18 cellular contexts compared by ENCODE assay signal in genomic region chr6:70954750-70955149, GRCh38. TPM values are rescaled to one million over a fixed set of nuclear protein-coding genes. Genes with fewer than 3 reads are reported as not detected.
A peak's percentile ranks its signal among the peaks of the same experiment; 100 is the strongest.
DNase-seq lines count a peak whose midpoint lies in the region; ATAC-seq and TF ChIP-seq lines count a peak whose summit lies in the region.
"Had no signal": no experiment of that assay in that cellular context is flagged by ENCODE, and none has a peak within 500 bp of the region (broad histone marks: within the 10 kb centered on the region; RNA-seq: fewer than 3 reads in every experiment).

No MANE protein-coding gene starts in this region.

- peak overlapping the region; percentile 99 for H3K4me3 Mint-ChIP-seq in Calu3 (ENCODE audit: low read depth, unreplicated experiment)
- peak overlapping the region; percentile 4 for H3K4me3 Mint-ChIP-seq in activated naive CD8-positive, alpha-beta T cell treated with anti-CD3 and anti-CD28 coated beads, Interleukin-2, amount 50 U/mL, for 24 hours
- peak overlapping the region; percentile 70 to 92 (median 82) for H3K4me3 Mint-ChIP-seq in naive thymus-derived CD4-positive, alpha-beta T cell
- H3K4me3 Mint-ChIP-seq in activated CD4-positive, alpha-beta memory T cell treated with anti-CD3 and anti-CD28 coated beads for 36 hours, result no peak overlapping the region

- H3K27me3 Mint-ChIP-seq in Calu3 (ENCODE audit: unreplicated experiment), result peaks cover 90% of the 10 kb centered on the region
- H3K27me3 Mint-ChIP-seq in activated naive CD8-positive, alpha-beta T cell treated with anti-CD3 and anti-CD28 coated beads, Interleukin-2, amount 50 U/mL, for 24 hours, result peaks cover 66% of the 10 kb centered on the region
- H3K27me3 Mint-ChIP-seq in naive thymus-derived CD4-positive, alpha-beta T cell, result peaks cover 46 to 78% (median 52%) of the 10 kb centered on the region in 5 donors
- H3K27me3 Mint-ChIP-seq in activated CD4-positive, alpha-beta memory T cell treated with anti-CD3 and anti-CD28 coated beads for 36 hours, result peaks cover 39% of the 10 kb centered on the region

- peaks cover 0 to 10% of the 10 kb centered on the region in 2 donors for H3K27me3 ChIP-seq in naive thymus-derived CD4-positive, alpha-beta T cell (ENCODE audit: control insufficient read depth in 2 of 2, insufficient read depth in 2 of 2, low read length in 2 of 2)
- H3K27me3 ChIP-seq in right atrium auricular region, result no peaks in the 10 kb centered on the region
- H3K27me3 ChIP-seq: uterus had no signal

- H3K36me3 ChIP-seq in naive thymus-derived CD4-positive, alpha-beta T cell (ENCODE audit: control insufficient read depth in 2 of 3, insufficient read depth in 3 of 3, low read length in 3 of 3), result no peaks in the 10 kb centered on the region
- no peaks in the 10 kb centered on the region for H3K36me3 ChIP-seq in right atrium auricular region
- H3K36me3 ChIP-seq: heart right ventricle, left lung, sigmoid colon, uterus had no signal

- no peaks in the 10 kb centered on the region for H3K9me3 Mint-ChIP-seq in Calu3 (ENCODE audit: low read depth, unreplicated experiment)
- no peaks in the 10 kb centered on the region for H3K9me3 Mint-ChIP-seq in activated naive CD8-positive, alpha-beta T cell treated with anti-CD3 and anti-CD28 coated beads, Interleukin-2, amount 50 U/mL, for 24 hours
- no peaks in the 10 kb centered on the region for H3K9me3 Mint-ChIP-seq in naive thymus-derived CD4-positive, alpha-beta T cell
- H3K9me3 Mint-ChIP-seq in activated CD4-positive, alpha-beta memory T cell treated with anti-CD3 and anti-CD28 coated beads for 36 hours, result no peaks in the 10 kb centered on the region

- CTCF ChIA-PET in Calu3 (lab: Charles Lee), result interaction anchor here (1.6 to 2.9 kb wide), 2 partner anchors 247 to 734 kb away, joined by 8 to 39 read pairs; no protein-coding TSS in a partner anchor
- CTCF ChIA-PET in naive thymus-derived CD4-positive, alpha-beta T cell (lab: Charles Lee), result no interaction called here
- CTCF ChIA-PET in activated CD4-positive, alpha-beta memory T cell treated with anti-CD3 and anti-CD28 coated beads for 36 hours (lab: Charles Lee), result interaction anchor here (1.2 to 5.8 kb wide), 14 partner anchors 12 to 645 kb away, joined by 3 to 36 read pairs (median 8); partner anchors contain the start of gene SMAP1

- peaks cover 0 to 7% of the 10 kb centered on the region in 2 donors for H3K4me1 ChIP-seq in naive thymus-derived CD4-positive, alpha-beta T cell (ENCODE audit: control insufficient read depth in 2 of 2, insufficient read depth in 2 of 2, low read length in 2 of 2)
- peaks cover 0 to 24% of the 10 kb centered on the region in 2 donors for H3K4me1 ChIP-seq in right atrium auricular region

- intact Hi-C loops in Calu3 (cut with micrococcal nuclease; ENCODE audit: unreplicated experiment), result loop anchor here (2.0 kb wide), 1 partner anchor 644 kb away; no protein-coding TSS in a partner anchor
- intact Hi-C loops in naive thymus-derived CD4-positive, alpha-beta T cell (cut with micrococcal nuclease), result loop anchor here (1.0 to 10.0 kb wide), 8 partner anchors 248 to 1090 kb away; partner anchors contain the start of gene COL19A1 (in 1 of the 2)
- intact Hi-C loops in activated CD4-positive, alpha-beta memory T cell treated with anti-CD3 and anti-CD28 coated beads for 36 hours (cut with micrococcal nuclease), result loop anchor here (5.0 kb wide), 2 partner anchors 432 to 642 kb away; no protein-coding TSS in a partner anchor

- no peak for ATAC-seq in activated naive CD8-positive, alpha-beta T cell treated with anti-CD3 and anti-CD28 coated beads, Interleukin-2, amount 50 U/mL, for 24 hours
- ATAC-seq in naive thymus-derived CD4-positive, alpha-beta T cell, result no peak

- H3K4me1 Mint-ChIP-seq in Calu3 (ENCODE audit: low read depth, unreplicated experiment), result peaks cover 8% of the 10 kb centered on the region
- peaks cover 14% of the 10 kb centered on the region for H3K4me1 Mint-ChIP-seq in activated naive CD8-positive, alpha-beta T cell treated with anti-CD3 and anti-CD28 coated beads, Interleukin-2, amount 50 U/mL, for 24 hours
- H3K4me1 Mint-ChIP-seq in naive thymus-derived CD4-positive, alpha-beta T cell, result peaks cover 9 to 19% (median 16%) of the 10 kb centered on the region in 7 donors
- H3K4me1 Mint-ChIP-seq in activated CD4-positive, alpha-beta memory T cell treated with anti-CD3 and anti-CD28 coated beads for 36 hours (ENCODE audit: low read depth), result peaks cover 11% of the 10 kb centered on the region

- H3K27ac Mint-ChIP-seq in Calu3 (ENCODE audit: unreplicated experiment), result no peak overlapping the region
- no peak overlapping the region for H3K27ac Mint-ChIP-seq in activated naive CD8-positive, alpha-beta T cell treated with anti-CD3 and anti-CD28 coated beads, Interleukin-2, amount 50 U/mL, for 24 hours
- H3K27ac Mint-ChIP-seq in naive thymus-derived CD4-positive, alpha-beta T cell, result peak overlapping the region in 1 of 9 donors; percentile 31
- H3K27ac Mint-ChIP-seq in activated CD4-positive, alpha-beta memory T cell treated with anti-CD3 and anti-CD28 coated beads for 36 hours, result no peak overlapping the region

- no peak for TF ChIP-seq CTCF in Calu3 (IDR thresholded peaks at IDR 0.05; ENCODE audit: unreplicated experiment)
- TF ChIP-seq CTCF in right atrium auricular region (IDR thresholded peaks at IDR 0.05), result no peak

- H3K27ac ChIP-seq in naive thymus-derived CD4-positive, alpha-beta T cell (ENCODE audit: low read depth, low read length), result no peak overlapping the region
- H3K27ac ChIP-seq in right atrium auricular region, result no peak overlapping the region
- H3K27ac ChIP-seq: coronary artery, heart right ventricle, left lung, sigmoid colon, uterus had no signal

- H3K36me3 Mint-ChIP-seq in Calu3 (ENCODE audit: insufficient read depth, unreplicated experiment), result peaks cover 12% of the 10 kb centered on the region
- no peaks in the 10 kb centered on the region for H3K36me3 Mint-ChIP-seq in activated naive CD8-positive, alpha-beta T cell treated with anti-CD3 and anti-CD28 coated beads, Interleukin-2, amount 50 U/mL, for 24 hours (ENCODE audit: low read depth)
- no peaks in the 10 kb centered on the region for H3K36me3 Mint-ChIP-seq in naive thymus-derived CD4-positive, alpha-beta T cell
- H3K36me3 Mint-ChIP-seq in activated CD4-positive, alpha-beta memory T cell treated with anti-CD3 and anti-CD28 coated beads for 36 hours, result no peaks in the 10 kb centered on the region

- no peak overlapping the region for H3K4me3 ChIP-seq in naive thymus-derived CD4-positive, alpha-beta T cell (ENCODE audit: low read length)
- no peak overlapping the region for H3K4me3 ChIP-seq in right atrium auricular region

- H3K9me3 ChIP-seq in naive thymus-derived CD4-positive, alpha-beta T cell (ENCODE audit: control insufficient read depth in 2 of 3, low read length in 3 of 3), result no peaks in the 10 kb centered on the region
- no peaks in the 10 kb centered on the region for H3K9me3 ChIP-seq in right atrium auricular region
- H3K9me3 ChIP-seq: heart right ventricle, left lung, sigmoid colon, SK-N-SH, uterus had no signal

- DNase-seq in DMS53 (lab: John Stamatoyannopoulos, UW) (peak; percentile 46), DMS53 treated with DMSO at 0.1 percent for 48 hours (lab: John Stamatoyannopoulos, UW; ENCODE audit: unreplicated experiment) (no peak), Calu3 (no peak), SW480 (ENCODE audit: low spot score) (no peak), right atrium auricular region (ENCODE audit: low spot score) (no peak)
- DNase-seq in activated naive CD8-positive, alpha-beta T cell treated with anti-CD3 and anti-CD28 coated beads, Interleukin-2, amount 50 U/mL, for 24 hours, result no peak
- no peak for DNase-seq in naive thymus-derived CD4-positive, alpha-beta T cell
- DNase-seq in activated CD4-positive, alpha-beta memory T cell treated with anti-CD3 and anti-CD28 coated beads for 36 hours, result no peak
- DNase-seq: 8988T, activated T-cell treated with anti-CD3 and anti-CD28 coated beads for 4 hours, heart right ventricle, NCI-H446 treated with DMSO at 0.1 percent for 48 hours, PC-3, SK-N-SH, uterus had no signal

- POLR2A ChIA-PET in naive thymus-derived CD4-positive, alpha-beta T cell (lab: Charles Lee), result no interaction called here
- POLR2A ChIA-PET in activated CD4-positive, alpha-beta memory T cell treated with anti-CD3 and anti-CD28 coated beads for 36 hours (lab: Charles Lee), result no interaction called here

- BruUV-seq in Calu3 (replicated peaks; lab: Mats Ljungman, UMichigan), result no TSS peak

RNA-seq across cellular contexts. Expression of gene B3GAT2, which starts 2.1 kb away (rescaled TPM):
- 0.09 and 0.10 TPM in 2 replicates for total RNA-seq in Calu3 (2022)
- not detected for total RNA-seq in naive thymus-derived CD4-positive, alpha-beta T cell
- under 1 TPM; 0.49 to 0.72 TPM for polyA plus RNA-seq in naive thymus-derived CD4-positive, alpha-beta T cell
- total RNA-seq in activated CD4-positive, alpha-beta memory T cell treated with anti-CD3 and anti-CD28 coated beads for 36 hours, result under 1 TPM; 0.05 TPM
- total RNA-seq in right atrium auricular region, result under 1 TPM in 1 of 2 donors, not detected in 1; 0.07 TPM
- total RNA-seq: PC-3 had no signal
